In genomic region chr21:15729674-15730483, GRCh38 we compare ENCODE assay signal across 8 cellular contexts. TPM values are rescaled to one million over a fixed set of nuclear protein-coding genes. Genes with fewer than 3 reads are reported as not detected.
DNase-seq lines count a peak whose midpoint lies in the region; ATAC-seq and TF ChIP-seq lines count a peak whose summit lies in the region.

A gene with protein sequence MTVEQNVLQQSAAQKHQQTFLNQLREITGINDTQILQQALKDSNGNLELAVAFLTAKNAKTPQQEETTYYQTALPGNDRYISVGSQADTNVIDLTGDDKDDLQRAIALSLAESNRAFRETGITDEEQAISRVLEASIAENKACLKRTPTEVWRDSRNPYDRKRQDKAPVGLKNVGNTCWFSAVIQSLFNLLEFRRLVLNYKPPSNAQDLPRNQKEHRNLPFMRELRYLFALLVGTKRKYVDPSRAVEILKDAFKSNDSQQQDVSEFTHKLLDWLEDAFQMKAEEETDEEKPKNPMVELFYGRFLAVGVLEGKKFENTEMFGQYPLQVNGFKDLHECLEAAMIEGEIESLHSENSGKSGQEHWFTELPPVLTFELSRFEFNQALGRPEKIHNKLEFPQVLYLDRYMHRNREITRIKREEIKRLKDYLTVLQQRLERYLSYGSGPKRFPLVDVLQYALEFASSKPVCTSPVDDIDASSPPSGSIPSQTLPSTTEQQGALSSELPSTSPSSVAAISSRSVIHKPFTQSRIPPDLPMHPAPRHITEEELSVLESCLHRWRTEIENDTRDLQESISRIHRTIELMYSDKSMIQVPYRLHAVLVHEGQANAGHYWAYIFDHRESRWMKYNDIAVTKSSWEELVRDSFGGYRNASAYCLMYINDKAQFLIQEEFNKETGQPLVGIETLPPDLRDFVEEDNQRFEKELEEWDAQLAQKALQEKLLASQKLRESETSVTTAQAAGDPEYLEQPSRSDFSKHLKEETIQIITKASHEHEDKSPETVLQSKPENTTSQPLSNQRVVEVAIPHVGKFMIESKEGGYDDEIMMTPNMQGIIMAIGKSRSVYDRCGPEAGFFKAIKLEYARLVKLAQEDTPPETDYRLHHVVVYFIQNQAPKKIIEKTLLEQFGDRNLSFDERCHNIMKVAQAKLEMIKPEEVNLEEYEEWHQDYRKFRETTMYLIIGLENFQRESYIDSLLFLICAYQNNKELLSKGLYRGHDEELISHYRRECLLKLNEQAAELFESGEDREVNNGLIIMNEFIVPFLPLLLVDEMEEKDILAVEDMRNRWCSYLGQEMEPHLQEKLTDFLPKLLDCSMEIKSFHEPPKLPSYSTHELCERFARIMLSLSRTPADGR (plus strand): TSS chr21:15729982. CDS start chr21:15730394, 412 bp downstream.

- H3K36me3 ChIP-seq in DOHH2 (ENCODE audit: control insufficient read depth, low read length) (no peaks in the 10 kb centered on the region), Karpas-422 (ENCODE audit: insufficient read depth, low read length) (0 out of 2 replicates have a peak, but pooled peaks cover 3% of the 10 kb centered on the region), RWPE2 (ENCODE audit: low read depth) (no peaks in the 10 kb centered on the region; the same call in 1 of the 2 replicates)

- H2AFZ ChIP-seq in Karpas-422 (ENCODE audit: low read length): peak within 1 kb of the TSS; percentile 87; the same call in 1 of the 2 replicates

- H3K4me3 ChIP-seq in DOHH2 (ENCODE audit: low read length): peak within 1 kb of the TSS; percentile 80
- H3K4me3 ChIP-seq in Karpas-422 (ENCODE audit: low read length): peak within 1 kb of the TSS; percentile 82
- H3K4me3 ChIP-seq in RWPE2 (ENCODE audit: severe bottlenecking): peak within 1 kb of the TSS; percentile 97
- H3K4me3 ChIP-seq in fibroblast of the aortic adventitia (ENCODE audit: low read depth, low read length): peak within 1 kb of the TSS; percentile 91

- H3K79me2 ChIP-seq in DOHH2 (ENCODE audit: control insufficient read depth, low read length) (peaks cover 46% of the 10 kb centered on the region), Karpas-422 (ENCODE audit: low read length) (peaks cover 46% of the 10 kb centered on the region)

- no peaks in the 10 kb centered on the region for H3K9me3 Mint-ChIP-seq in nephron progenitor cell
- H3K9me3 Mint-ChIP-seq in stimulated activated naive CD8-positive, alpha-beta T cell treated with anti-CD3 and anti-CD28 coated beads, Interleukin-15, amount 100 ng/mL, for 72 hours: no peaks in the 10 kb centered on the region

- peaks cover 6% of the 10 kb centered on the region; the same call in 1 of the 2 replicates for H3F3A ChIP-seq in DOHH2 (ENCODE audit: control insufficient read depth, insufficient read depth)

- H3K27ac ChIP-seq in DOHH2 (ENCODE audit: low read depth, low read length) (peak within 1 kb of the TSS; percentile 33; the same call in 1 of the 2 replicates), Karpas-422 (ENCODE audit: low read length) (peak within 1 kb of the TSS; percentile 27; the same call in 1 of the 2 replicates), RWPE2 (ENCODE audit: poor library complexity, severe bottlenecking) (peak within 1 kb of the TSS; percentile 83)

- peak within 1 kb of the TSS; percentile 95 for H3K4me2 ChIP-seq in DOHH2 (ENCODE audit: low read length)
- H3K4me2 ChIP-seq in Karpas-422 (ENCODE audit: low read depth, low read length, poor library complexity, severe bottlenecking): peak within 1 kb of the TSS; percentile 84

- ATAC-seq in GM21786 (IDR thresholded peaks at IDR 0.05; ENCODE audit: unreplicated experiment): peak; percentile 57
- peak; percentile 76 for ATAC-seq in RWPE2 (ENCODE audit: low read depth)
- peak; percentile 78 for ATAC-seq in stimulated activated naive CD8-positive, alpha-beta T cell treated with anti-CD3 and anti-CD28 coated beads, Interleukin-15, amount 100 ng/mL, for 72 hours

- H3K9me3 ChIP-seq in DOHH2 (ENCODE audit: control insufficient read depth, insufficient read depth, low read length) (no peaks in the 10 kb centered on the region), Karpas-422 (ENCODE audit: low read length) (no peaks in the 10 kb centered on the region), RWPE2 (ENCODE audit: severe bottlenecking) (no peaks in the 10 kb centered on the region)

- peak within 1 kb of the TSS; percentile 87 for H3K9ac ChIP-seq in Karpas-422 (ENCODE audit: low read length)

- TF ChIP-seq CTCF in DOHH2 (IDR thresholded peaks at IDR 0.05; ENCODE audit: low read depth, low read length, poor library complexity, severe bottlenecking) (no peak), RWPE2 (IDR thresholded peaks at IDR 0.05; ENCODE audit: poor library complexity, severe bottlenecking) (peak; percentile 57), fibroblast of the aortic adventitia (IDR thresholded peaks at IDR 0.05; ENCODE audit: insufficient read depth, low read length) (peak; percentile 7), nephron progenitor cell (IDR thresholded peaks at IDR 0.05) (no peak)

- peak within 1 kb of the TSS; percentile 95 for H3K27ac Mint-ChIP-seq in nephron progenitor cell
- H3K27ac Mint-ChIP-seq in stimulated activated naive CD8-positive, alpha-beta T cell treated with anti-CD3 and anti-CD28 coated beads, Interleukin-15, amount 100 ng/mL, for 72 hours: peak within 1 kb of the TSS; percentile 93 to 97

- H3K4me1 Mint-ChIP-seq in nephron progenitor cell: peaks cover 27% of the 10 kb centered on the region
- peaks cover 12% of the 10 kb centered on the region for H3K4me1 Mint-ChIP-seq in stimulated activated naive CD8-positive, alpha-beta T cell treated with anti-CD3 and anti-CD28 coated beads, Interleukin-15, amount 100 ng/mL, for 72 hours

- H3K36me3 Mint-ChIP-seq in nephron progenitor cell (ENCODE audit: low read depth): no peaks in the 10 kb centered on the region

- peaks cover 5% of the 10 kb centered on the region; the same call in 1 of the 2 replicates for H4K20me1 ChIP-seq in DOHH2 (ENCODE audit: control insufficient read depth, insufficient read depth, low read depth, low read length)
- H4K20me1 ChIP-seq in Karpas-422 (ENCODE audit: insufficient read depth, low read depth, low read length): no peaks in the 10 kb centered on the region

- H3K9me2 ChIP-seq in DOHH2 (replicated peaks; ENCODE audit: control insufficient read depth, low read length): no peaks in the 10 kb centered on the region
- no peaks in the 10 kb centered on the region for H3K9me2 ChIP-seq in Karpas-422 (replicated peaks; ENCODE audit: insufficient read depth, low read length)

- H3K4me3 Mint-ChIP-seq in nephron progenitor cell: peak within 1 kb of the TSS; percentile 96
- H3K4me3 Mint-ChIP-seq in stimulated activated naive CD8-positive, alpha-beta T cell treated with anti-CD3 and anti-CD28 coated beads, Interleukin-15, amount 100 ng/mL, for 72 hours: peak within 1 kb of the TSS; percentile 94 to 95

- DNase-seq in Karpas-422 (peak; percentile 91), RWPE2 (ENCODE audit: low spot score) (peak; percentile 82), fibroblast of the aortic adventitia (ENCODE audit: low read depth) (peak; percentile 61), nephron progenitor cell (peak; percentile 89)
- DNase-seq in activated T-helper 9 cell treated with anti-CD3 and anti-CD28 coated beads, Interleukin-2, amount 50 U/mL, for 16 hours (ENCODE audit: low read depth): peak; percentile 85
- DNase-seq in stimulated activated naive CD8-positive, alpha-beta T cell treated with anti-CD3 and anti-CD28 coated beads, Interleukin-15, amount 100 ng/mL, for 72 hours: peak; percentile 74 to 78

- H3K4me1 ChIP-seq in DOHH2 (ENCODE audit: control insufficient read depth, low read length) (peaks cover 18% of the 10 kb centered on the region), Karpas-422 (ENCODE audit: low read length) (peaks cover 19% of the 10 kb centered on the region), RWPE2 (ENCODE audit: insufficient read depth, poor library complexity, severe bottlenecking) (peaks cover 12% of the 10 kb centered on the region)

- H3K27me3 ChIP-seq in DOHH2 (ENCODE audit: control insufficient read depth, low read length): peaks cover 22% of the 10 kb centered on the region
- H3K27me3 ChIP-seq in Karpas-422 (ENCODE audit: low read length): peaks cover 2% of the 10 kb centered on the region; the same call in 1 of the 2 replicates
- no peaks in the 10 kb centered on the region for H3K27me3 ChIP-seq in RWPE2 (ENCODE audit: insufficient read depth, poor library complexity, severe bottlenecking)

- H3K27me3 Mint-ChIP-seq in nephron progenitor cell (ENCODE audit: low read depth, poor library complexity): peaks cover 5% of the 10 kb centered on the region
- H3K27me3 Mint-ChIP-seq in stimulated activated naive CD8-positive, alpha-beta T cell treated with anti-CD3 and anti-CD28 coated beads, Interleukin-15, amount 100 ng/mL, for 72 hours: peaks cover 6% of the 10 kb centered on the region

RNA-seq across cellular contexts. Expression of the gene that starts here (rescaled TPM):
- 78.6 and 120 TPM in 2 replicates for total RNA-seq in Karpas-422 (2014; rRNA removed; shearing (Covaris generic); ENCODE audit: low replicate concordance)
- total RNA-seq in fibroblast of the aortic adventitia (ENCODE audit: low replicate concordance): 37.3 and 48.1 TPM in 2 replicates

Comparison
In these comparisons a context has a peak if more than half of its experiments do, and no peak if none do; other contexts are left out.
1. Peak in every context shown above with its lines: DNase-seq, ATAC-seq, H3K4me3 ChIP-seq and H3K27ac ChIP-seq.
2. H3K27ac ChIP-seq: peak in every context shown above with its lines; median percentile 83 in RWPE2; 33 in DOHH2; 27 in Karpas-422.
3. CTCF ChIP-seq: peak in RWPE2 (single experiment) and fibroblast of the aortic adventitia (single experiment); none in DOHH2 (single experiment) and nephron progenitor cell (single experiment).